In genomic region chrX:5458300-5458699, GRCh38 we compare ENCODE assay signal across 18 cellular contexts.
DNase-seq lines count a peak whose midpoint lies in the region; ATAC-seq and TF ChIP-seq lines count a peak whose summit lies in the region.
"Had no signal": no experiment of that assay in that cellular context is flagged by ENCODE, and none has a peak within 500 bp of the region (broad histone marks: within the 10 kb centered on the region; RNA-seq: fewer than 3 reads in every experiment).

No MANE protein-coding gene starts in this region.

- H3K4me1 ChIP-seq in body of pancreas: no peaks in the 10 kb centered on the region
- H3K4me1 ChIP-seq: SJSA1, upper lobe of right lung had no signal

- no peaks in the 10 kb centered on the region for H3K27me3 Mint-ChIP-seq in T-helper 17 cell
- H3K27me3 Mint-ChIP-seq: stimulated activated memory B cell treated with anti-CD40 and anti-IgM and Interleukin-4, amounts not matched to agents 10 μg/mL and 1 μg/mL and 100 μg/mL, for 72 hours had no signal

- no peaks in the 10 kb centered on the region for H3K36me3 ChIP-seq in H7 (replicated peaks; ENCODE audit: control insufficient read depth, insufficient read depth, low read length)
- H3K36me3 ChIP-seq in body of pancreas (replicated peaks in 1 of 2; ENCODE audit: insufficient read depth in 1 of 2, low read depth in 2 of 2): no peaks in the 10 kb centered on the region
- H3K36me3 ChIP-seq: ovary, SJSA1, upper lobe of right lung had no signal

- H3K4me3 ChIP-seq in H7 (ENCODE audit: insufficient read depth, low read depth, low read length) (no peak overlapping the region), body of pancreas (no peak overlapping the region)
- H3K4me3 ChIP-seq: coronary artery, ovary, SJSA1, skin epidermis, upper lobe of right lung had no signal

- H3K4me3 Mint-ChIP-seq in T-helper 17 cell: no peak overlapping the region
- H3K4me3 Mint-ChIP-seq: activated CD8-positive, alpha-beta T cell treated with anti-CD3 and anti-CD28 coated beads, Interleukin-2, amount 10 ng/mL, durations not matched to agents 7 days and 5 days; stimulated activated memory B cell treated with anti-CD40 and anti-IgM and Interleukin-4, amounts not matched to agents 10 μg/mL and 1 μg/mL and 100 μg/mL, for 72 hours had no signal

- ATAC-seq in T-helper 17 cell: no peak
- no peak for ATAC-seq in body of pancreas
- ATAC-seq: activated CD8-positive, alpha-beta T cell treated with anti-CD3 and anti-CD28 coated beads, Interleukin-2, amount 10 ng/mL, durations not matched to agents 7 days and 5 days; stimulated activated memory B cell treated with anti-CD40 and anti-IgM and Interleukin-4, amounts not matched to agents 10 μg/mL and 1 μg/mL and 100 μg/mL, for 72 hours; upper lobe of right lung had no signal

- TF ChIP-seq POLR2A in body of pancreas (IDR thresholded peaks at IDR 0.05): no peak

- intact Hi-C loops in body of pancreas (cut with DNase I): no loop called here

- H3K4me1 Mint-ChIP-seq in T-helper 17 cell: no peaks in the 10 kb centered on the region
- H3K4me1 Mint-ChIP-seq: stimulated activated memory B cell treated with anti-CD40 and anti-IgM and Interleukin-4, amounts not matched to agents 10 μg/mL and 1 μg/mL and 100 μg/mL, for 72 hours had no signal

- H3K9me3 ChIP-seq in T-helper 17 cell (ENCODE audit: control insufficient read depth, low read length, poor library complexity, severe bottlenecking) (no peaks in the 10 kb centered on the region), body of pancreas (no peaks in the 10 kb centered on the region)
- H3K9me3 ChIP-seq: ovary, SJSA1, upper lobe of right lung had no signal

- H3K27ac Mint-ChIP-seq in T-helper 17 cell: no peak overlapping the region
- H3K27ac Mint-ChIP-seq: activated CD8-positive, alpha-beta T cell treated with anti-CD3 and anti-CD28 coated beads, Interleukin-2, amount 10 ng/mL, durations not matched to agents 7 days and 5 days; activated T-helper 2 cell treated with anti-CD3 and anti-CD28 coated beads, Interferon-gamma antibody, Interleukin-2, Interleukin-4, amounts not matched to agents 10 μg/mL and 5 μg/mL and 100 μg/mL, durations not matched to agents 14 hours and 24 hours and 36 hours; stimulated activated memory B cell treated with anti-CD40 and anti-IgM and Interleukin-4, amounts not matched to agents 10 μg/mL and 1 μg/mL and 100 μg/mL, for 72 hours had no signal

- no peak overlapping the region for H3K27ac ChIP-seq in body of pancreas
- H3K27ac ChIP-seq: coronary artery, ovary, SJSA1, skin epidermis, upper lobe of right lung had no signal

- H3K27me3 ChIP-seq in H7 (ENCODE audit: control insufficient read depth, insufficient read depth, low read length): no peaks in the 10 kb centered on the region
- no peaks in the 10 kb centered on the region for H3K27me3 ChIP-seq in body of pancreas
- H3K27me3 ChIP-seq: ovary, SJSA1, upper lobe of right lung had no signal

- H3K36me3 Mint-ChIP-seq in T-helper 17 cell (ENCODE audit: low read depth): no peaks in the 10 kb centered on the region

- DNase-seq in CMK (ENCODE audit: low read depth) (peak; percentile 14), H7 (peak; percentile 18), RKO (ENCODE audit: low spot score) (peak; percentile 69), iris pigment epithelial cell (ENCODE audit: low read depth) (peak; percentile 1), nucleus accumbens (lab: John Stamatoyannopoulos, UW) (no peak), T-helper 17 cell (no peak), body of pancreas (no peak), AG08396 (ENCODE audit: low spot score) (no peak)
- DNase-seq: activated CD8-positive, alpha-beta T cell treated with anti-CD3 and anti-CD28 coated beads, Interleukin-2, amount 10 ng/mL, durations not matched to agents 7 days and 5 days; erythroblast; NCI-H2029 treated with DMSO at 0.1 percent for 48 hours; ovary; upper lobe of right lung had no signal

- 35 to 46% methylated on average over 5 of the region's 5 CpGs for WGBS in body of pancreas, 2 donors

- no peak for TF ChIP-seq CTCF in body of pancreas (IDR thresholded peaks at IDR 0.05)

Comparison
In these comparisons a context has a peak if more than half of its experiments do, and no peak if none do; other contexts are left out.
1. DNase-seq: peak in CMK (single experiment), H7 (single experiment), RKO (single experiment) and iris pigment epithelial cell (single experiment); none in nucleus accumbens (0 of 56), T-helper 17 cell (0 of 3), body of pancreas (0 of 4) and AG08396 (single experiment).